10 cellular contexts compared by ENCODE assay signal in genomic region chr11:130580372-130580771, GRCh38.
DNase-seq lines count a peak whose midpoint lies in the region; ATAC-seq and TF ChIP-seq lines count a peak whose summit lies in the region.
"Had no signal": no experiment of that assay in that cellular context is flagged by ENCODE, and none has a peak within 500 bp of the region (broad histone marks: within the 10 kb centered on the region; RNA-seq: fewer than 3 reads in every experiment).

No MANE protein-coding gene starts in this region.

- TF ChIP-seq CTCF in neural crest cell (conservative IDR thresholded peaks at IDR 0.05): no peak

- H3K27ac ChIP-seq in CD8-positive, alpha-beta memory T cell (ENCODE audit: low read depth, low read length): no peak overlapping the region

- peak; percentile 94 for ATAC-seq in esophagus mucosa
- ATAC-seq: K562 had no signal

- H3K4me3 Mint-ChIP-seq in neural crest cell: peak overlapping the region; percentile 48
- H3K4me3 Mint-ChIP-seq in CD8-positive, alpha-beta memory T cell: no peak overlapping the region

- peaks cover 69% of the 10 kb centered on the region for H3K4me1 Mint-ChIP-seq in neural crest cell
- H3K4me1 Mint-ChIP-seq in CD8-positive, alpha-beta memory T cell: no peaks in the 10 kb centered on the region

- POLR2A ChIA-PET in CD8-positive, alpha-beta memory T cell (lab: Charles Lee): no interaction called here

- peaks cover 10% of the 10 kb centered on the region for H3K9me3 Mint-ChIP-seq in neural crest cell
- no peaks in the 10 kb centered on the region for H3K9me3 Mint-ChIP-seq in CD8-positive, alpha-beta memory T cell

- H3K4me3 ChIP-seq in CD8-positive, alpha-beta memory T cell (ENCODE audit: low read length): no peak overlapping the region
- H3K4me3 ChIP-seq: K562 had no signal

- H3K4me1 ChIP-seq in CD8-positive, alpha-beta memory T cell (ENCODE audit: insufficient read depth, low read length): no peaks in the 10 kb centered on the region

- CTCF ChIA-PET in CD8-positive, alpha-beta memory T cell (lab: Charles Lee): no interaction called here

- H3K27me3 ChIP-seq in CD8-positive, alpha-beta memory T cell (ENCODE audit: insufficient read depth, low read length, poor library complexity, severe bottlenecking): no peaks in the 10 kb centered on the region

- H3K36me3 ChIP-seq in CD8-positive, alpha-beta memory T cell (ENCODE audit: insufficient read depth, low read length): no peaks in the 10 kb centered on the region

- DNase-seq in Ammon's horn (ENCODE audit: low spot score): peak; percentile 91
- peak; percentile 97 for DNase-seq in NCI-H226
- no peak for DNase-seq in neural crest cell (ENCODE audit: low read depth, low spot score)
- DNase-seq in activated CD4-positive, alpha-beta T cell treated with anti-CD3 and anti-CD28 coated beads, Interleukin-2, amount 50 U/mL, for 48 hours: no peak
- DNase-seq in CD8-positive, alpha-beta memory T cell: no peak
- no peak for DNase-seq in NCI-H510A (lab: John Stamatoyannopoulos, UW)
- DNase-seq in NCI-H1930 (lab: John Stamatoyannopoulos, UW): no peak
- DNase-seq: GDM1 had no signal

- no peaks in the 10 kb centered on the region for H3K9me3 ChIP-seq in CD8-positive, alpha-beta memory T cell (ENCODE audit: low read length)

- no peaks in the 10 kb centered on the region for H3K27me3 Mint-ChIP-seq in neural crest cell (ENCODE audit: low read depth)
- peaks cover 6 to 12% of the 10 kb centered on the region in 2 donors for H3K27me3 Mint-ChIP-seq in CD8-positive, alpha-beta memory T cell

- H3K36me3 Mint-ChIP-seq in neural crest cell (ENCODE audit: low read depth): no peaks in the 10 kb centered on the region
- no peaks in the 10 kb centered on the region for H3K36me3 Mint-ChIP-seq in CD8-positive, alpha-beta memory T cell

- peak overlapping the region; percentile 87 for H3K27ac Mint-ChIP-seq in neural crest cell (ENCODE audit: unreplicated experiment)
- H3K27ac Mint-ChIP-seq in CD8-positive, alpha-beta memory T cell: no peak overlapping the region

Comparison
In these comparisons a context has a peak if more than half of its experiments do, and no peak if none do; other contexts are left out.
1. DNase-seq: peak in Ammon's horn (single experiment) and NCI-H226 (single experiment); none in neural crest cell (single experiment), activated CD4-positive, alpha-beta T cell treated with anti-CD3 and anti-CD28 coated beads, Interleukin-2, amount 50 U/mL, for 48 hours (0 of 2), CD8-positive, alpha-beta memory T cell (0 of 5), NCI-H510A (single experiment) and NCI-H1930 (0 of 2).